16 cellular contexts compared by ENCODE assay signal in genomic region chr13:80010286-80010831, GRCh38.
DNase-seq lines count a peak whose midpoint lies in the region; ATAC-seq and TF ChIP-seq lines count a peak whose summit lies in the region.
"Had no signal": no experiment of that assay in that cellular context is flagged by ENCODE, and none has a peak within 500 bp of the region (broad histone marks: within the 10 kb centered on the region; RNA-seq: fewer than 3 reads in every experiment).

No MANE protein-coding gene starts in this region.

- H3K4me2 ChIP-seq in mesenchymal stem cell (ENCODE audit: low read length, poor library complexity, severe bottlenecking), result no peak overlapping the region

- no peak overlapping the region for H2BK15ac ChIP-seq in mesenchymal stem cell (ENCODE audit: low read depth, poor library complexity, severe bottlenecking)

- H3K4ac ChIP-seq in mesenchymal stem cell (ENCODE audit: low read depth in 1 of 2, low read length in 2 of 2), result no peak overlapping the region

- TF ChIP-seq CTCF in right atrium auricular region (IDR thresholded peaks at IDR 0.05), result no peak
- TF ChIP-seq CTCF in dorsolateral prefrontal cortex (IDR thresholded peaks at IDR 0.05 in 54 of 56, conservative IDR thresholded peaks at IDR 0.05 in 2 of 56; ENCODE audit: low read depth in 1 of 56, partially characterized antibody in 56 of 56), result no peak
- no peak for TF ChIP-seq CTCF in tibial artery (IDR thresholded peaks at IDR 0.05)

- no peak overlapping the region for H3K14ac ChIP-seq in mesenchymal stem cell (ENCODE audit: low read length in 2 of 2)

- intact Hi-C loops in Right ventricle myocardium inferior (cut with DNase I), result loop anchor here (10.0 kb wide), 1 partner anchor 236 kb away; no protein-coding TSS in a partner anchor
- intact Hi-C loops in dorsolateral prefrontal cortex (cut with DNase I), result loop anchor here (1.0 to 10.0 kb wide), 6 partner anchors 72 to 334 kb away; partner anchors contain the start of gene SPRY2 (in 1 of the 2)
- intact Hi-C loops in tibial artery (cut with DNase I; ENCODE audit: low total_unique reads), result no loop called here

- H3K4me3 ChIP-seq in right atrium auricular region (no peak overlapping the region), dorsolateral prefrontal cortex (peak overlapping the region in 57 of 59 donors; percentile 2 to 60 (median 37)), mesenchymal stem cell (ENCODE audit: insufficient read depth in 1 of 2, low read depth in 1 of 2, low read length in 2 of 2) (no peak overlapping the region), tibial artery (no peak overlapping the region)
- H3K4me3 ChIP-seq: ascending aorta, esophagus squamous epithelium, GM12878, heart left ventricle had no signal

- no peak overlapping the region for H3K27ac ChIP-seq in right atrium auricular region
- H3K27ac ChIP-seq in dorsolateral prefrontal cortex, result peak overlapping the region; percentile 14 to 92 (median 85)
- H3K27ac ChIP-seq in mesenchymal stem cell (ENCODE audit: low read length, poor library complexity, severe bottlenecking), result peak overlapping the region; percentile 25
- H3K27ac ChIP-seq in tibial artery, result no peak overlapping the region
- H3K27ac ChIP-seq: ascending aorta, esophagus squamous epithelium, heart left ventricle had no signal

- H3K4me1 ChIP-seq in right atrium auricular region (peaks cover 0 to 23% of the 10 kb centered on the region in 2 donors), mesenchymal stem cell (ENCODE audit: control insufficient read depth, insufficient read depth, low read depth, low read length) (peaks cover 6% of the 10 kb centered on the region), tibial artery (peaks cover 0 to 12% (median 3%) of the 10 kb centered on the region in 4 donors)

- no peak overlapping the region for H2BK5ac ChIP-seq in mesenchymal stem cell (ENCODE audit: low read depth, low read length, poor library complexity, severe bottlenecking)

- H3K9me3 ChIP-seq in right atrium auricular region (no peaks in the 10 kb centered on the region), mesenchymal stem cell (ENCODE audit: control insufficient read depth, low read length) (no peaks in the 10 kb centered on the region), tibial artery (no peaks in the 10 kb centered on the region)
- H3K9me3 ChIP-seq: ascending aorta, esophagus squamous epithelium, heart left ventricle had no signal

- DNase-seq in Right ventricle myocardium inferior (ENCODE audit: missing footprints), result no peak
- no peak for DNase-seq in right atrium auricular region (ENCODE audit: low spot score)
- DNase-seq in dorsolateral prefrontal cortex, result peak in 5 of 10 donors; percentile 28 to 42 (median 31)
- DNase-seq in mesenchymal stem cell, result no peak
- DNase-seq in superior temporal gyrus (ENCODE audit: extremely low spot score), result peak; percentile 85
- DNase-seq in NCI-H1105 (lab: John Stamatoyannopoulos, UW), result no peak
- DNase-seq in tibial artery, result no peak
- DNase-seq: CD8-positive, alpha-beta memory T cell; esophagus squamous epithelium; heart left ventricle; left cardiac atrium; stimulated activated CD4-positive, alpha-beta T cell treated with anti-CD3 and anti-CD28 coated beads, Interleukin-15, amount 100 ng/mL, for 24 hours; stimulated activated naive CD8-positive, alpha-beta T cell treated with anti-CD3 and anti-CD28 coated beads, Interleukin-15, amount 100 ng/mL, for 72 hours had no signal

- H3K79me1 ChIP-seq in mesenchymal stem cell (replicated peaks; ENCODE audit: low read length, poor library complexity, severe bottlenecking), result no peaks in the 10 kb centered on the region

- H3K9ac ChIP-seq in mesenchymal stem cell (ENCODE audit: low read length), result no peak overlapping the region

- no peak overlapping the region for H3K18ac ChIP-seq in mesenchymal stem cell (ENCODE audit: low read depth in 1 of 2, low read length in 2 of 2)

- ATAC-seq in Right ventricle myocardium inferior (peak; percentile 13), HG03442 (IDR thresholded peaks at IDR 0.05; ENCODE audit: unreplicated experiment) (no peak)
- ATAC-seq: GM12878; heart left ventricle; left cardiac atrium; stimulated activated naive CD8-positive, alpha-beta T cell treated with anti-CD3 and anti-CD28 coated beads, Interleukin-15, amount 100 ng/mL, for 72 hours had no signal

- H3K27me3 ChIP-seq in right atrium auricular region (no peaks in the 10 kb centered on the region), dorsolateral prefrontal cortex (no peaks in the 10 kb centered on the region), mesenchymal stem cell (ENCODE audit: control insufficient read depth in 1 of 2, insufficient read depth in 1 of 2, low read length in 2 of 2) (no peaks in the 10 kb centered on the region), tibial artery (no peaks in the 10 kb centered on the region)
- H3K27me3 ChIP-seq: ascending aorta, esophagus squamous epithelium, heart left ventricle had no signal

- H2AFZ ChIP-seq in mesenchymal stem cell (ENCODE audit: low read depth, low read length), result no peak overlapping the region

- H2AK5ac ChIP-seq in mesenchymal stem cell (ENCODE audit: low read length, severe bottlenecking), result no peak overlapping the region

- no peak overlapping the region for H4K91ac ChIP-seq in mesenchymal stem cell (ENCODE audit: low read length)

- no peak overlapping the region for H3K23ac ChIP-seq in mesenchymal stem cell (ENCODE audit: low read length in 2 of 2)

- H4K8ac ChIP-seq in mesenchymal stem cell (ENCODE audit: low read length), result no peak overlapping the region

- no peak overlapping the region for H2BK120ac ChIP-seq in mesenchymal stem cell (ENCODE audit: low read depth, low read length)

- no peaks in the 10 kb centered on the region for H3K36me3 ChIP-seq in right atrium auricular region
- no peaks in the 10 kb centered on the region for H3K36me3 ChIP-seq in mesenchymal stem cell (ENCODE audit: control insufficient read depth in 1 of 2, insufficient read depth in 2 of 2, low read depth in 1 of 2, low read length in 2 of 2)
- H3K36me3 ChIP-seq in tibial artery, result no peaks in the 10 kb centered on the region
- H3K36me3 ChIP-seq: ascending aorta, esophagus squamous epithelium, heart left ventricle had no signal

- whole genome bisulfite sequencing in mesenchymal stem cell, result 94% methylated on average over 6 of the region's 6 CpGs

- H2BK12ac ChIP-seq in mesenchymal stem cell (ENCODE audit: low read length in 2 of 2), result no peak overlapping the region

Comparison
In these comparisons a context has a peak if more than half of its experiments do, and no peak if none do; other contexts are left out.
1. H3K27ac ChIP-seq: peak in dorsolateral prefrontal cortex (59 of 59) and mesenchymal stem cell (single experiment); none in right atrium auricular region (0 of 2) and tibial artery (0 of 2).
2. H3K4me3 ChIP-seq: peak in dorsolateral prefrontal cortex (57 of 59); none in right atrium auricular region (0 of 2), mesenchymal stem cell (0 of 2) and tibial artery (0 of 2).